In the genomic region with DNA sequence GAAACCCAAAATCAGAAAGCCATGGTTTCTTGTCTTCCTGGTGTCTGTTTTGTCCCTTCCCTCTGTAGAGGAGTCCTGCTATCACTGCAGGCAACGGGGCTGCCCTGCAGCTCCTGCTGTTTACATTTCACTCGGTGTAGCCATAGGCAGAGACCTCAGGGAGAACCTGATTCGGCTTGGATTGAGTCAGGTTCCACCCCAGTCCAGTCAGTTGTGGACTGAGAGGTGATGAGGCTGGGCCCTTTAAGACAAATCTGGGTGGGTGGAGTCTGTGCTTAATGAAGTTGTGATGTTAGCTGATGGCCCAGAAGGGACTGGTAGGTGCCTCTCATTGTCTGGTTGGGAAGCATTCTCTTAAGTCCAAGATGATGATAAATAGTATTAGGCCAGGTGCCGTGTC, we compare ENCODE assay signal across 13 cellular contexts. TPM values are rescaled to one million over a fixed set of nuclear protein-coding genes. Genes with fewer than 3 reads are reported as not detected.
DNase-seq lines count a peak whose midpoint lies in the region; ATAC-seq lines count a peak whose summit lies in the region.
"Had no signal": no experiment of that assay in that cellular context is flagged by ENCODE, and none has a peak within 500 bp of the region (broad histone marks: within the 10 kb centered on the region; RNA-seq: fewer than 3 reads in every experiment).

No MANE protein-coding gene starts in this region.

- DNase-seq in epithelial cell of prostate (ENCODE audit: low read depth, low spot score) (no peak), trophoblast cell (peak; percentile 53 to 59), NCI-H2029 (lab: John Stamatoyannopoulos, UW) (no peak)
- DNase-seq: activated CD8-positive, alpha-beta memory T cell treated with anti-CD3 and anti-CD28 coated beads, Interleukin-2, amount 50 U/mL, for 48 hours; NCI-H2081 treated with DMSO at 0.1 percent for 48 hours; stimulated activated CD4-positive, alpha-beta T cell treated with anti-CD3 and anti-CD28 coated beads, Interleukin-2, amount 100 ng/mL, for 48 hours; testis had no signal

- H3K23ac ChIP-seq in trophoblast cell (ENCODE audit: low read length) = no peak overlapping the region

- no peak overlapping the region for H2BK120ac ChIP-seq in trophoblast cell (ENCODE audit: insufficient read depth, low read length, poor library complexity)

- H4K8ac ChIP-seq in trophoblast cell (ENCODE audit: low read depth, low read length) = peak overlapping the region; percentile 40

- H3K79me2 ChIP-seq in trophoblast cell (ENCODE audit: control insufficient read depth, insufficient read depth, low read length, poor library complexity) = peaks cover 14% of the 10 kb centered on the region

- ATAC-seq in GM21526 (IDR thresholded peaks at IDR 0.05; ENCODE audit: low FRiP score, unreplicated experiment) = no peak
- no peak for ATAC-seq in GM18870 (IDR thresholded peaks at IDR 0.05; ENCODE audit: unreplicated experiment)
- no peak for ATAC-seq in HG03108 (IDR thresholded peaks at IDR 0.05; ENCODE audit: unreplicated experiment)

- H3K4me2 ChIP-seq in BLaER1 = peak overlapping the region; percentile 75
- H3K4me2 ChIP-seq in trophoblast cell (ENCODE audit: low read length) = no peak overlapping the region
- H3K4me2 ChIP-seq: KMS-11 had no signal

- H3K79me1 ChIP-seq in trophoblast cell (ENCODE audit: low read length) = peaks cover 18% of the 10 kb centered on the region

- peak overlapping the region; percentile 90 for H3K4ac ChIP-seq in trophoblast cell (ENCODE audit: low read depth, low read length)

- no peak overlapping the region for H3K9ac ChIP-seq in BLaER1
- no peak overlapping the region for H3K9ac ChIP-seq in HUES64 (ENCODE audit: low read depth, low read length)
- no peak overlapping the region for H3K9ac ChIP-seq in trophoblast cell (ENCODE audit: low read length)
- H3K9ac ChIP-seq: KMS-11 had no signal

- H3K4me3 ChIP-seq in BLaER1 (no peak overlapping the region), HUES64 (ENCODE audit: low read length) (no peak overlapping the region), trophoblast cell (ENCODE audit: low read depth, low read length) (no peak overlapping the region)
- H3K4me3 ChIP-seq: testis had no signal

- H2BK5ac ChIP-seq in trophoblast cell (ENCODE audit: low read depth, low read length, poor library complexity) = peak overlapping the region; percentile 21

- H3K18ac ChIP-seq in trophoblast cell (ENCODE audit: low read length) = peak overlapping the region; percentile 49

- no peak overlapping the region for H4K12ac ChIP-seq in trophoblast cell (ENCODE audit: low read depth, low read length)

- H2AFZ ChIP-seq in trophoblast cell (ENCODE audit: insufficient read depth, low read length, poor library complexity) = no peak overlapping the region

- H3K14ac ChIP-seq in trophoblast cell (ENCODE audit: low read length) = peak overlapping the region; percentile 32

- H3K27me3 ChIP-seq in BLaER1 (no peaks in the 10 kb centered on the region), HUES64 (ENCODE audit: insufficient read depth, low read length) (no peaks in the 10 kb centered on the region), trophoblast cell (ENCODE audit: insufficient read depth, low read length) (no peaks in the 10 kb centered on the region)
- H3K27me3 ChIP-seq: testis had no signal

- peaks cover 15% of the 10 kb centered on the region for H4K20me1 ChIP-seq in BLaER1

- H3K9me3 ChIP-seq in BLaER1 (no peaks in the 10 kb centered on the region), HUES64 (ENCODE audit: insufficient read depth, low read depth, low read length) (no peaks in the 10 kb centered on the region), trophoblast cell (ENCODE audit: insufficient read depth, low read depth, low read length) (no peaks in the 10 kb centered on the region)
- H3K9me3 ChIP-seq: testis had no signal

- H3K4me1 ChIP-seq in BLaER1 (peaks cover 75% of the 10 kb centered on the region), HUES64 (ENCODE audit: insufficient read depth, low read length) (peaks cover 59% of the 10 kb centered on the region), trophoblast cell (ENCODE audit: control insufficient read depth in 1 of 2, insufficient read depth in 2 of 2, low read length in 2 of 2) (peaks cover 34 to 47% of the 10 kb centered on the region in 2 experiments)

- 65% methylated on average over 4 of the region's 4 CpGs for WGBS in HUES64
- WGBS in trophoblast cell (ENCODE audit: extremely low coverage, insufficient coverage, insufficient read length) = no CpG with 5 or more reads among the region's 4 CpGs

- H3K27ac ChIP-seq in BLaER1 = peak overlapping the region; percentile 80
- peak overlapping the region; percentile 12; the same call in 1 of the 2 replicates for H3K27ac ChIP-seq in HUES64 (ENCODE audit: low read depth, low read length)
- peak overlapping the region; percentile 92 for H3K27ac ChIP-seq in epithelial cell of prostate
- H3K27ac ChIP-seq in trophoblast cell (ENCODE audit: low read depth, low read length) = peak overlapping the region; percentile 26
- H3K27ac ChIP-seq: KMS-11 had no signal

- peak overlapping the region; percentile 19 for H2BK12ac ChIP-seq in trophoblast cell (ENCODE audit: low read length)

- H2AK5ac ChIP-seq in trophoblast cell (ENCODE audit: low read length) = peak overlapping the region; percentile 30

- H4K91ac ChIP-seq in trophoblast cell (ENCODE audit: low read depth, low read length) = peak overlapping the region; percentile 54

- H3K36me3 ChIP-seq in BLaER1 = no peaks in the 10 kb centered on the region
- no peaks in the 10 kb centered on the region for H3K36me3 ChIP-seq in HUES64 (ENCODE audit: insufficient read depth, low read length)
- no peaks in the 10 kb centered on the region for H3K36me3 ChIP-seq in trophoblast cell (ENCODE audit: control insufficient read depth in 1 of 2, insufficient read depth in 2 of 2, low read length in 2 of 2)

RNA-seq across cellular contexts. Expression of gene FLNB, which starts 35.7 kb away (rescaled TPM):
- polyA plus RNA-seq in HUES64 (2013, experiment 1 of 2) = 33.5 TPM
- polyA plus RNA-seq in HUES64 (2013, experiment 2 of 2) = 39.4 TPM
- 139 and 141 TPM in 2 replicates for polyA plus RNA-seq in trophoblast cell (2013)

Comparison
In these comparisons a context has a peak if more than half of its experiments do, and no peak if none do; other contexts are left out.
1. H3K27ac ChIP-seq: peak in every context shown above with its lines; median percentile 92 in epithelial cell of prostate; 80 in BLaER1; 26 in trophoblast cell; 12 in HUES64.
2. DNase-seq: peak in trophoblast cell (2 of 2); none in epithelial cell of prostate (single experiment) and NCI-H2029 (single experiment).